In the genomic region with DNA sequence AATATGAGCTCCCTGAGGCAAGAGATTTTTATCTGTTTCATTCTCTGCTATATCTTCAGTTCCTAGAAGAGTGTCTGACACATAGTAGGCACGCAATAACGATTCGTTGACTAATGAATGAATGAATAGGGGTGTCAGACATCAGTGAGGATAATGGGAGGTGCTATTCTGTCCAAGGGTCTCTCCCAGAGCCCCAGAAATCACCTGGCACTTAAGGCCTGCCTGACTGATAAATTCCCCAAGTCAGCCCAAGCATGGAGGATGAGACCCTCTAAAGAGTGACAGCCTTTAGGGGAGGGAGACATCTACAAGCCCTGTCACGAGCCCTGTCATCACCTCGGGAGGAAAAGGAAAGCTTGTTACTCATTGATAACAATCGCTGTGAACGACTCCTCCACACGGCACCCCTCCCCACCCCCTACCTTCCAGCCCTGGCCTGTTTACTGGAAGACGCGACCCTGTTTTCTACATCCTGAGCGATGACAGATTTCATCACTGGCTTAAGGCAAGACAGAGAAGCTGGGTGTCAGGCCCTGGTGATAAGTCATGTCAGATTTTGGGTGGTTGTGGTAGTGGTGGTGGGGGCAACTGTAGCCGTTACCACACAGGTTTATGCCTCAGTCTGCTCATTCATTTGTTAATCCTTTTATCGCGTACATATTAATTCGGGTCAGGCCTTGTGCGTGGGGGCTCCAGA, we compare ENCODE assay signal across 12 cellular contexts. TPM values are rescaled to one million over a fixed set of nuclear protein-coding genes. Genes with fewer than 3 reads are reported as not detected.
DNase-seq lines count a peak whose midpoint lies in the region; ATAC-seq and TF ChIP-seq lines count a peak whose summit lies in the region.
"Had no signal": no experiment of that assay in that cellular context is flagged by ENCODE, and none has a peak within 500 bp of the region (broad histone marks: within the 10 kb centered on the region; RNA-seq: fewer than 3 reads in every experiment).

No MANE protein-coding gene starts in this region.

- peak overlapping the region; percentile 30 for H3K27ac ChIP-seq in urinary bladder (ENCODE audit: low read depth)
- H3K27ac ChIP-seq: heart left ventricle, HL-60, neutrophil had no signal

- DNase-seq in stimulated activated naive CD4-positive, alpha-beta T cell treated with Interleukin-2 at 50 U/mL for 16 hours (lab: John Stamatoyannopoulos, UW): peak; percentile 77
- DNase-seq in stimulated activated naive CD4-positive, alpha-beta T cell (lab: John Stamatoyannopoulos, UW): no peak
- peak; percentile 79 to 87 for DNase-seq in activated T-cell treated with anti-CD3 and anti-CD28 coated beads, Interleukin-2, amount 50 U/mL, for 72 hours
- no peak for DNase-seq in mesothelial cell of epicardium (ENCODE audit: low spot score in 2 of 2, unreplicated experiment in 2 of 2)
- DNase-seq in hepatic stellate cell (ENCODE audit: low spot score): no peak
- DNase-seq: heart left ventricle had no signal

- H3K9me3 Mint-ChIP-seq in activated T-cell treated with anti-CD3 and anti-CD28 coated beads, Interleukin-2, amount 50 U/mL, for 72 hours: no peaks in the 10 kb centered on the region
- no peaks in the 10 kb centered on the region for H3K9me3 Mint-ChIP-seq in mesothelial cell of epicardium
- H3K9me3 Mint-ChIP-seq: stimulated activated memory B cell treated with anti-CD40 and anti-IgM and Interleukin-4, amounts not matched to agents 10 μg/mL and 1 μg/mL and 100 μg/mL, for 72 hours had no signal

- no peaks in the 10 kb centered on the region for H3K36me3 ChIP-seq in urinary bladder (ENCODE audit: insufficient read depth)
- H3K36me3 ChIP-seq: heart left ventricle, neutrophil had no signal

- peaks cover 69% of the 10 kb centered on the region for H3K4me1 Mint-ChIP-seq in activated T-cell treated with anti-CD3 and anti-CD28 coated beads, Interleukin-2, amount 50 U/mL, for 72 hours (ENCODE audit: low read depth)
- H3K4me1 Mint-ChIP-seq in mesothelial cell of epicardium: peaks cover 26% of the 10 kb centered on the region

- ATAC-seq in activated T-cell treated with anti-CD3 and anti-CD28 coated beads, Interleukin-2, amount 50 U/mL, for 72 hours (replicated peaks in 1 of 2): peak; percentile 79 to 84
- ATAC-seq in HG03439 (IDR thresholded peaks at IDR 0.05; ENCODE audit: unreplicated experiment) (no peak), HG02571 (IDR thresholded peaks at IDR 0.05; ENCODE audit: unreplicated experiment) (no peak)
- ATAC-seq: stimulated activated memory B cell treated with anti-CD40 and anti-IgM and Interleukin-4, amounts not matched to agents 10 μg/mL and 1 μg/mL and 100 μg/mL, for 72 hours had no signal

- no peaks in the 10 kb centered on the region for H3K27me3 Mint-ChIP-seq in activated T-cell treated with anti-CD3 and anti-CD28 coated beads, Interleukin-2, amount 50 U/mL, for 72 hours (ENCODE audit: low read depth)
- no peaks in the 10 kb centered on the region for H3K27me3 Mint-ChIP-seq in mesothelial cell of epicardium (ENCODE audit: low read depth)
- H3K27me3 Mint-ChIP-seq: stimulated activated memory B cell treated with anti-CD40 and anti-IgM and Interleukin-4, amounts not matched to agents 10 μg/mL and 1 μg/mL and 100 μg/mL, for 72 hours had no signal

- H3K4me1 ChIP-seq in urinary bladder (ENCODE audit: insufficient read depth): no peaks in the 10 kb centered on the region

- peak overlapping the region; percentile 81 for H3K27ac Mint-ChIP-seq in activated T-cell treated with anti-CD3 and anti-CD28 coated beads, Interleukin-2, amount 50 U/mL, for 72 hours
- H3K27ac Mint-ChIP-seq in mesothelial cell of epicardium: peak overlapping the region; percentile 11

- no peak for TF ChIP-seq CTCF in mesothelial cell of epicardium (IDR thresholded peaks at IDR 0.05; ENCODE audit: unreplicated experiment)

- 64% methylated on average over 16 of the region's 16 CpGs for WGBS in urinary bladder

- no peaks in the 10 kb centered on the region for H3K36me3 Mint-ChIP-seq in activated T-cell treated with anti-CD3 and anti-CD28 coated beads, Interleukin-2, amount 50 U/mL, for 72 hours (ENCODE audit: insufficient read depth in 2 of 2)
- H3K36me3 Mint-ChIP-seq in mesothelial cell of epicardium: no peaks in the 10 kb centered on the region
- H3K36me3 Mint-ChIP-seq: stimulated activated memory B cell treated with anti-CD40 and anti-IgM and Interleukin-4, amounts not matched to agents 10 μg/mL and 1 μg/mL and 100 μg/mL, for 72 hours had no signal

- no peak overlapping the region for H3K4me3 ChIP-seq in urinary bladder (ENCODE audit: low read depth, low read length)
- H3K4me3 ChIP-seq: heart left ventricle had no signal

- peak overlapping the region; percentile 48 to 58 for H3K4me3 Mint-ChIP-seq in activated T-cell treated with anti-CD3 and anti-CD28 coated beads, Interleukin-2, amount 50 U/mL, for 72 hours
- no peak overlapping the region for H3K4me3 Mint-ChIP-seq in mesothelial cell of epicardium
- H3K4me3 Mint-ChIP-seq: stimulated activated memory B cell treated with anti-CD40 and anti-IgM and Interleukin-4, amounts not matched to agents 10 μg/mL and 1 μg/mL and 100 μg/mL, for 72 hours had no signal

RNA-seq across cellular contexts. Expression of gene BHLHE40, which starts 23.1 kb away (rescaled TPM):
- 100 to 1,000 TPM; 303 to 440 TPM for total RNA-seq in activated T-cell treated with anti-CD3 and anti-CD28 coated beads, Interleukin-2, amount 50 U/mL, for 72 hours
- total RNA-seq in mesothelial cell of epicardium (31.9 to 37.6 TPM (median 35.4 TPM) in 3 replicates), urinary bladder (35.7 TPM)
- 57.4 TPM for polyA plus RNA-seq in urinary bladder

Comparison
In these comparisons a context has a peak if more than half of its experiments do, and no peak if none do; other contexts are left out.
1. DNase-seq: peak in stimulated activated naive CD4-positive, alpha-beta T cell treated with Interleukin-2 at 50 U/mL for 16 hours (single experiment) and activated T-cell treated with anti-CD3 and anti-CD28 coated beads, Interleukin-2, amount 50 U/mL, for 72 hours (2 of 2); none in stimulated activated naive CD4-positive, alpha-beta T cell (0 of 6), mesothelial cell of epicardium (0 of 2) and hepatic stellate cell (single experiment).
2. ATAC-seq: peak in activated T-cell treated with anti-CD3 and anti-CD28 coated beads, Interleukin-2, amount 50 U/mL, for 72 hours (2 of 2); none in HG03439 (single experiment) and HG02571 (single experiment).